Comparison of ENCODE assay signal across 9 cellular contexts in genomic region chr5:151224372-151224771, GRCh38. TPM values are rescaled to one million over a fixed set of nuclear protein-coding genes. Genes with fewer than 3 reads are reported as not detected.
DNase-seq lines count a peak whose midpoint lies in the region; ATAC-seq and TF ChIP-seq lines count a peak whose summit lies in the region.
"Had no signal": no experiment of that assay in that cellular context is flagged by ENCODE, and none has a peak within 500 bp of the region (broad histone marks: within the 10 kb centered on the region; RNA-seq: fewer than 3 reads in every experiment).

No MANE protein-coding gene starts in this region.

- H3K4me3 Mint-ChIP-seq in H9, result peak overlapping the region in 1 of 2 experiments; percentile 83; a peak in 2 of 5 replicates

- H3K27me3 ChIP-seq in Karpas-422 (ENCODE audit: low read length) (no peaks in the 10 kb centered on the region), dorsolateral prefrontal cortex (no peaks in the 10 kb centered on the region), skeletal muscle tissue (ENCODE audit: control insufficient read depth in 3 of 3, insufficient read depth in 3 of 3, low read length in 3 of 3) (no peaks in the 10 kb centered on the region), H9 (ENCODE audit: insufficient read depth, low read length) (no peaks in the 10 kb centered on the region)

- H3T11ph ChIP-seq in H9 (ENCODE audit: low read length), result no peak overlapping the region

- H3K27ac ChIP-seq in Karpas-422 (ENCODE audit: low read length) (peak overlapping the region; percentile 100), dorsolateral prefrontal cortex (peak overlapping the region in 7 of 59 donors; percentile 48 to 83 (median 77)), skeletal muscle tissue (ENCODE audit: low read depth, low read length) (peak overlapping the region; percentile 77), H9 (ENCODE audit: insufficient read length, low read depth, low read length) (no peak overlapping the region)
- H3K27ac ChIP-seq: 22Rv1 had no signal

- no peak overlapping the region for H3K23ac ChIP-seq in H9 (ENCODE audit: insufficient read length, low read depth, low read length)

- H4K20me1 ChIP-seq in Karpas-422 (ENCODE audit: insufficient read depth, low read depth, low read length) (no peaks in the 10 kb centered on the region), H9 (ENCODE audit: control insufficient read depth, insufficient read depth, insufficient read length) (no peaks in the 10 kb centered on the region)

- H3K4me1 Mint-ChIP-seq in H9, result peaks cover 17 to 22% of the 10 kb centered on the region in 2 experiments

- 0 out of 7 replicates have a peak overlapping the region, but pooled peaks of 1 of the 3 experiments have one; percentile 36 for H3K27ac Mint-ChIP-seq in H9

- no peaks in the 10 kb centered on the region for H3K79me1 ChIP-seq in H9 (ENCODE audit: insufficient read depth, low read depth, low read length, poor library complexity, severe bottlenecking)

- no peak overlapping the region for H3K56ac ChIP-seq in H9 (ENCODE audit: insufficient read length, low read depth, low read length)

- no peaks in the 10 kb centered on the region for H3K9me3 Mint-ChIP-seq in H9

- H3K9me2 ChIP-seq in Karpas-422 (replicated peaks; ENCODE audit: insufficient read depth, low read length), result no peaks in the 10 kb centered on the region

- H3K36me3 ChIP-seq in Karpas-422 (ENCODE audit: insufficient read depth, low read length), result peaks cover 8% of the 10 kb centered on the region; the same call in 1 of the 2 replicates
- H3K36me3 ChIP-seq in skeletal muscle tissue (ENCODE audit: control insufficient read depth in 3 of 3, insufficient read depth in 3 of 3, low read length in 3 of 3), result peaks cover 0 to 2% (median 0%) of the 10 kb centered on the region in 3 donors

- no CpG with 5 or more reads among the region's 6 CpGs for WGBS in H9 (ENCODE audit: extremely low coverage, insufficient read length, low lambda C conversion rate)

- H3K14ac ChIP-seq in H9 (ENCODE audit: insufficient read depth, low read length), result no peak overlapping the region

- H4K91ac ChIP-seq in H9 (ENCODE audit: insufficient read length, low read depth, low read length), result no peak overlapping the region

- H3K4me1 ChIP-seq in Karpas-422 (ENCODE audit: low read length) (peaks cover 66% of the 10 kb centered on the region), skeletal muscle tissue (ENCODE audit: control insufficient read depth in 3 of 3, insufficient read depth in 3 of 3, low read length in 3 of 3) (peaks cover 42 to 46% (median 43%) of the 10 kb centered on the region in 3 donors), H9 (ENCODE audit: insufficient read depth, low read length) (no peaks in the 10 kb centered on the region)

- ATAC-seq in HG03432 (IDR thresholded peaks at IDR 0.05; ENCODE audit: unreplicated experiment), result no peak

- peak overlapping the region; percentile 76 for H3K4me2 ChIP-seq in Karpas-422 (ENCODE audit: low read depth, low read length, poor library complexity, severe bottlenecking)
- H3K4me2 ChIP-seq in H9 (ENCODE audit: insufficient read depth, insufficient read length, low read length), result no peak overlapping the region

- intact Hi-C loops in dorsolateral prefrontal cortex (cut with DNase I), result no loop called here

- H3K4ac ChIP-seq in H9 (ENCODE audit: low read depth, low read length), result no peak overlapping the region

- no peak overlapping the region for H2BK120ac ChIP-seq in H9 (ENCODE audit: low read depth, low read length, poor library complexity, severe bottlenecking)

- no peak overlapping the region for H2BK20ac ChIP-seq in H9 (ENCODE audit: low read depth, low read length, poor library complexity, severe bottlenecking)

- peak overlapping the region; percentile 86 for H3K4me3 ChIP-seq in Karpas-422 (ENCODE audit: low read length)
- peak overlapping the region in 57 of 59 donors; percentile 52 to 92 (median 79) for H3K4me3 ChIP-seq in dorsolateral prefrontal cortex
- H3K4me3 ChIP-seq in skeletal muscle tissue (ENCODE audit: low read length in 3 of 3), result peak overlapping the region; percentile 79 to 94 (median 90)

- no peak overlapping the region for H3K18ac ChIP-seq in H9 (ENCODE audit: insufficient read length, low read depth, low read length)

- H3K9ac ChIP-seq in Karpas-422 (ENCODE audit: low read length), result peak overlapping the region; percentile 98
- H3K9ac ChIP-seq in skeletal muscle tissue (ENCODE audit: low read depth in 1 of 3, low read length in 3 of 3), result peak overlapping the region; percentile 83 to 93 (median 92)
- H3K9ac ChIP-seq in H9 (ENCODE audit: extremely low read depth, insufficient read length, low read length), result no peak overlapping the region

- no peak for TF ChIP-seq CTCF in dorsolateral prefrontal cortex (IDR thresholded peaks at IDR 0.05 in 54 of 56, conservative IDR thresholded peaks at IDR 0.05 in 2 of 56; ENCODE audit: low read depth in 1 of 56, partially characterized antibody in 56 of 56)
- no peak for TF ChIP-seq CTCF in H9 (conservative IDR thresholded peaks at IDR 0.05)

- DNase-seq in DMS53 (lab: John Stamatoyannopoulos, UW), result peak; percentile 37
- no peak for DNase-seq in DMS53 treated with DMSO at 0.1 percent for 48 hours (lab: John Stamatoyannopoulos, UW; ENCODE audit: unreplicated experiment)
- peak; percentile 92 for DNase-seq in Karpas-422
- no peak for DNase-seq in dorsolateral prefrontal cortex
- no peak for DNase-seq in H9
- no peak for DNase-seq in activated CD8-positive, alpha-beta memory T cell treated with anti-CD3 and anti-CD28 coated beads, Interleukin-2, amount 50 U/mL, for 48 hours

- H4K8ac ChIP-seq in H9 (replicated peaks; ENCODE audit: insufficient read length, low read depth, low read length), result no peak overlapping the region

- no peak overlapping the region for H2BK12ac ChIP-seq in H9 (ENCODE audit: insufficient read length, low read depth, low read length)

- no peak overlapping the region for H2AK5ac ChIP-seq in H9 (ENCODE audit: insufficient read length, low read length)

- peaks cover 0 to 2% (median 0%) of the 10 kb centered on the region in 3 experiments; a peak in 1 of 7 replicates for H3K36me3 Mint-ChIP-seq in H9 (ENCODE audit: insufficient read depth in 1 of 3, low read depth in 3 of 3)

- H3K23me2 ChIP-seq in H9 (ENCODE audit: insufficient read length, low read depth, low read length, poor library complexity, severe bottlenecking), result peaks cover 3% of the 10 kb centered on the region

- peaks cover 40% of the 10 kb centered on the region for H3K79me2 ChIP-seq in Karpas-422 (ENCODE audit: low read length)
- H3K79me2 ChIP-seq in H9 (ENCODE audit: insufficient read depth, low read length), result no peaks in the 10 kb centered on the region

- peaks cover 17% of the 10 kb centered on the region for H3K27me3 Mint-ChIP-seq in H9 (ENCODE audit: low read depth)

- no peak overlapping the region for H4K5ac ChIP-seq in H9 (ENCODE audit: insufficient read length, low read depth, low read length)

- H3K9me3 ChIP-seq in Karpas-422 (ENCODE audit: low read length) (no peaks in the 10 kb centered on the region), skeletal muscle tissue (ENCODE audit: control insufficient read depth in 3 of 3, low read length in 3 of 3) (no peaks in the 10 kb centered on the region), H9 (ENCODE audit: control insufficient read depth, low read depth, low read length) (no peaks in the 10 kb centered on the region)

- no peak overlapping the region for H2BK15ac ChIP-seq in H9 (ENCODE audit: low read depth, low read length)

- H2BK5ac ChIP-seq in H9 (ENCODE audit: insufficient read length, low read length), result no peak overlapping the region

- no peak overlapping the region for H2AFZ ChIP-seq in Karpas-422 (ENCODE audit: low read length)
- H2AFZ ChIP-seq in H9 (ENCODE audit: low read length), result no peak overlapping the region

RNA-seq across cellular contexts. Expression of gene CCDC69, which starts 0.5 kb away (rescaled TPM):
- total RNA-seq in Karpas-422 (2014; rRNA removed; shearing (Covaris generic); ENCODE audit: low replicate concordance), result 241 and 291 TPM in 2 replicates
- total RNA-seq in dorsolateral prefrontal cortex (10 to 100 TPM in 50 of 120 experiments, 1 to 10 TPM in 70; 4.3 to 17.0 (median 9.2) TPM), skeletal muscle tissue (21.9 TPM), H9 (2021) (5.3 and 6.0 TPM in 2 replicates)

RNA-seq across cellular contexts. Expression of gene GM2A, which starts 28.6 kb away (rescaled TPM):
- 132 and 133 TPM in 2 replicates for total RNA-seq in Karpas-422 (2014; rRNA removed; shearing (Covaris generic); ENCODE audit: low replicate concordance)
- total RNA-seq in dorsolateral prefrontal cortex (10 to 100 TPM; 25.4 to 82.0 (median 40.5) TPM), skeletal muscle tissue (16.7 TPM), H9 (2021) (25.9 and 27.8 TPM in 2 replicates)

Comparison
In these comparisons a context has a peak if more than half of its experiments do, and no peak if none do; other contexts are left out.
1. DNase-seq: peak in DMS53 (single experiment) and Karpas-422 (single experiment); none in DMS53 treated with DMSO at 0.1 percent for 48 hours (single experiment), dorsolateral prefrontal cortex (0 of 10), H9 (single experiment) and activated CD8-positive, alpha-beta memory T cell treated with anti-CD3 and anti-CD28 coated beads, Interleukin-2, amount 50 U/mL, for 48 hours (single experiment).
2. RNA of gene CCDC69, which starts 0.5 kb away (total RNA-seq): 241 to 291 TPM in Karpas-422; 21.9 TPM in skeletal muscle tissue (single experiment), 4.3 to 17.0 TPM in dorsolateral prefrontal cortex and 5.3 to 6.0 TPM in H9; every median in the first group is over 10 times any median in the second.
3. Peak in every context shown above with its lines, with median percentiles within 50 percentile points of each other: H3K4me3 ChIP-seq.